22 cellular contexts compared by ENCODE assay signal in genomic region chr11:19802773-19803293, GRCh38.
DNase-seq lines count a peak whose midpoint lies in the region; ATAC-seq, FAIRE-seq and TF ChIP-seq lines count a peak whose summit lies in the region.
"Had no signal": no experiment of that assay in that cellular context is flagged by ENCODE, and none has a peak within 500 bp of the region (broad histone marks: within the 10 kb centered on the region; RNA-seq: fewer than 3 reads in every experiment).

No MANE protein-coding gene starts in this region.

- FAIRE-seq in small intestine (lab: Jason Lieb, UNC): no peak
- FAIRE-seq: urothelium cell line had no signal

- H3K36me3 ChIP-seq in PC-3 (ENCODE audit: low read depth, low read length): no peaks in the 10 kb centered on the region
- peaks cover 6% of the 10 kb centered on the region for H3K36me3 ChIP-seq in iPS-18a (ENCODE audit: control insufficient read depth, low read depth, low read length)
- no peaks in the 10 kb centered on the region for H3K36me3 ChIP-seq in small intestine (ENCODE audit: control insufficient read depth in 2 of 2, insufficient read depth in 2 of 2, low read length in 2 of 2)
- H3K36me3 ChIP-seq in prostate gland: no peaks in the 10 kb centered on the region
- H3K36me3 ChIP-seq: left ventricle myocardium inferior, SJSA1 had no signal

- no peaks in the 10 kb centered on the region; the same call in 1 of the 2 replicates for H4K20me1 ChIP-seq in PC-3 (ENCODE audit: low read length)

- no peak for TF ChIP-seq POLR2A in prostate gland (IDR thresholded peaks at IDR 0.05)

- no peak overlapping the region for H2AFZ ChIP-seq in PC-3 (ENCODE audit: low read length)

- H3K27me3 ChIP-seq in PC-3 (ENCODE audit: low read length): no peaks in the 10 kb centered on the region
- H3K27me3 ChIP-seq in iPS-18a (ENCODE audit: control insufficient read depth, insufficient read depth, low read length): no peaks in the 10 kb centered on the region
- H3K27me3 ChIP-seq in small intestine (ENCODE audit: control insufficient read depth in 2 of 2, insufficient read depth in 2 of 2, low read length in 2 of 2): no peaks in the 10 kb centered on the region
- H3K27me3 ChIP-seq in prostate gland (replicated peaks; ENCODE audit: insufficient read depth): no peaks in the 10 kb centered on the region
- H3K27me3 ChIP-seq: MG63, SJSA1 had no signal

- H3K36me3 Mint-ChIP-seq in activated CD8-positive, alpha-beta T cell treated with anti-CD3 and anti-CD28 coated beads, Interleukin-2, amount 10 ng/mL, durations not matched to agents 7 days and 5 days (ENCODE audit: low read depth): no peaks in the 10 kb centered on the region
- H3K36me3 Mint-ChIP-seq: brain, CD14-positive monocyte, immature natural killer cell, T-cell had no signal

- H3K79me2 ChIP-seq in PC-3 (ENCODE audit: low read length): peaks cover 43% of the 10 kb centered on the region

- H3K4me2 ChIP-seq in PC-3 (ENCODE audit: low read length): peak overlapping the region; percentile 46; the same call in 1 of the 2 replicates

- H3K9me3 ChIP-seq in PC-3 (ENCODE audit: low read length) (no peaks in the 10 kb centered on the region), iPS-18a (ENCODE audit: control insufficient read depth, low read depth, low read length) (no peaks in the 10 kb centered on the region), small intestine (ENCODE audit: control insufficient read depth, low read depth) (no peaks in the 10 kb centered on the region), prostate gland (no peaks in the 10 kb centered on the region)
- H3K9me3 ChIP-seq: left ventricle myocardium inferior, MG63, SJSA1 had no signal

- ATAC-seq in GM19463 (IDR thresholded peaks at IDR 0.05; ENCODE audit: unreplicated experiment): peak; percentile 23
- ATAC-seq in PC-3: no peak
- no peak for ATAC-seq in activated CD8-positive, alpha-beta T cell treated with anti-CD3 and anti-CD28 coated beads, Interleukin-2, amount 10 ng/mL, durations not matched to agents 7 days and 5 days
- ATAC-seq: activated naive CD8-positive, alpha-beta T cell treated with anti-CD3 and anti-CD28 coated beads, Interleukin-2, amount 50 U/mL, for 24 hours; T-cell had no signal

- DNase-seq in PC-3 (no peak), small intestine (no peak), prostate gland (ENCODE audit: low spot score) (no peak)
- no peak for DNase-seq in activated CD8-positive, alpha-beta T cell treated with anti-CD3 and anti-CD28 coated beads, Interleukin-2, amount 10 ng/mL, durations not matched to agents 7 days and 5 days
- no peak for DNase-seq in activated CD4-positive, alpha-beta T cell treated with anti-CD3 and anti-CD28 coated beads, Interleukin-2, amount 50 U/mL, for 4 hours
- DNase-seq: activated CD4-positive, alpha-beta T cell treated with anti-CD3 and anti-CD28 coated beads for 1 hour; activated effector memory CD4-positive, alpha-beta T cell treated with anti-CD3 and anti-CD28 coated beads, Interleukin-2, amount 50 U/mL, for 16 hours; activated naive CD8-positive, alpha-beta T cell treated with anti-CD3 and anti-CD28 coated beads, Interleukin-2, amount 50 U/mL, for 24 hours; effector memory CD4-positive, alpha-beta T cell; immature natural killer cell; left ventricle myocardium inferior; MG63; midbrain; stimulated activated CD4-positive, alpha-beta T cell treated with anti-CD3 and anti-CD28 coated beads, Interleukin-2, amount 100 ng/mL, for 24 hours; T-cell had no signal

- no peaks in the 10 kb centered on the region for H3F3A ChIP-seq in PC-3 (ENCODE audit: low read length, unreplicated experiment)

- CTCF ChIA-PET in PC-3 (lab: Charles Lee): no interaction called here
- CTCF ChIA-PET in activated CD8-positive, alpha-beta T cell treated with anti-CD3 and anti-CD28 coated beads, Interleukin-2, amount 10 ng/mL, durations not matched to agents 7 days and 5 days (lab: Charles Lee): no interaction called here

- 44 to 57% (median 54%) methylated on average over 4 of the region's 4 CpGs for whole genome bisulfite sequencing in small intestine, 3 donors
- WGBS in prostate gland: 47% methylated on average over 4 of the region's 4 CpGs

- H3K4me3 Mint-ChIP-seq in activated CD8-positive, alpha-beta T cell treated with anti-CD3 and anti-CD28 coated beads, Interleukin-2, amount 10 ng/mL, durations not matched to agents 7 days and 5 days: no peak overlapping the region
- H3K4me3 Mint-ChIP-seq: activated naive CD8-positive, alpha-beta T cell treated with anti-CD3 and anti-CD28 coated beads, Interleukin-2, amount 50 U/mL, for 24 hours; brain; CD14-positive monocyte; immature natural killer cell; T-cell had no signal

- intact Hi-C loops in PC-3 (cut with micrococcal nuclease): no loop called here
- intact Hi-C loops in prostate gland (cut with DNase I): no loop called here

- no peaks in the 10 kb centered on the region for H3K4me1 Mint-ChIP-seq in activated CD8-positive, alpha-beta T cell treated with anti-CD3 and anti-CD28 coated beads, Interleukin-2, amount 10 ng/mL, durations not matched to agents 7 days and 5 days (ENCODE audit: low read depth)
- H3K4me1 Mint-ChIP-seq: activated naive CD8-positive, alpha-beta T cell treated with anti-CD3 and anti-CD28 coated beads, Interleukin-2, amount 50 U/mL, for 24 hours; CD14-positive monocyte; immature natural killer cell; T-cell had no signal

- H3K27ac ChIP-seq in PC-3 (ENCODE audit: low read length): peak overlapping the region; percentile 66
- peak overlapping the region; percentile 22 for H3K27ac ChIP-seq in iPS-18a (ENCODE audit: low read length)
- H3K27ac ChIP-seq in small intestine (ENCODE audit: low read depth in 1 of 2, low read length in 1 of 2): peak overlapping the region; percentile 16 to 56
- H3K27ac ChIP-seq in prostate gland: no peak overlapping the region
- H3K27ac ChIP-seq: foreskin keratinocyte, left ventricle myocardium inferior, SJSA1 had no signal

- no peak overlapping the region for H3K27ac Mint-ChIP-seq in activated CD8-positive, alpha-beta T cell treated with anti-CD3 and anti-CD28 coated beads, Interleukin-2, amount 10 ng/mL, durations not matched to agents 7 days and 5 days
- H3K27ac Mint-ChIP-seq: activated naive CD8-positive, alpha-beta T cell treated with anti-CD3 and anti-CD28 coated beads, Interleukin-2, amount 50 U/mL, for 24 hours; brain; CD14-positive monocyte; immature natural killer cell; T-cell had no signal

- H3K4me3 ChIP-seq in PC-3 (ENCODE audit: low read length): no peak overlapping the region
- H3K4me3 ChIP-seq in iPS-18a (ENCODE audit: low read length): no peak overlapping the region
- no peak overlapping the region for H3K4me3 ChIP-seq in small intestine (ENCODE audit: low read depth in 1 of 2, low read length in 2 of 2)
- H3K4me3 ChIP-seq in prostate gland: no peak overlapping the region
- H3K4me3 ChIP-seq: left ventricle myocardium inferior, MG63, SJSA1 had no signal

- H3K9me2 ChIP-seq in PC-3 (replicated peaks; ENCODE audit: low read length): no peaks in the 10 kb centered on the region

- no peak overlapping the region for H3K9ac ChIP-seq in PC-3 (ENCODE audit: low read length)
- no peak overlapping the region for H3K9ac ChIP-seq in iPS-18a (ENCODE audit: low read length)

- H3K4me1 ChIP-seq in PC-3 (ENCODE audit: insufficient read depth, low read length): peaks cover 46% of the 10 kb centered on the region
- peaks cover 54% of the 10 kb centered on the region for H3K4me1 ChIP-seq in iPS-18a (ENCODE audit: control insufficient read depth, low read depth, low read length)
- H3K4me1 ChIP-seq in small intestine (ENCODE audit: control insufficient read depth in 2 of 2, insufficient read depth in 1 of 2, low read depth in 1 of 2, low read length in 1 of 2): peaks cover 7 to 16% of the 10 kb centered on the region in 2 donors
- no peaks in the 10 kb centered on the region for H3K4me1 ChIP-seq in prostate gland (replicated peaks)
- H3K4me1 ChIP-seq: foreskin keratinocyte had no signal

- peaks cover 6% of the 10 kb centered on the region for H3K27me3 Mint-ChIP-seq in activated CD8-positive, alpha-beta T cell treated with anti-CD3 and anti-CD28 coated beads, Interleukin-2, amount 10 ng/mL, durations not matched to agents 7 days and 5 days (ENCODE audit: low read depth)

- no peak for TF ChIP-seq CTCF in PC-3 (conservative IDR thresholded peaks at IDR 0.05; ENCODE audit: low read depth, low read length)
- TF ChIP-seq CTCF in prostate gland (IDR thresholded peaks at IDR 0.05): no peak

- POLR2A ChIA-PET in PC-3 (lab: Charles Lee; ENCODE audit: unreplicated experiment): no interaction called here
- POLR2A ChIA-PET in activated CD8-positive, alpha-beta T cell treated with anti-CD3 and anti-CD28 coated beads, Interleukin-2, amount 10 ng/mL, durations not matched to agents 7 days and 5 days (lab: Charles Lee): no interaction called here

- no TSS peak for BruUV-seq in PC-3 (replicated peaks; lab: Mats Ljungman, UMichigan)

- H3K9me3 Mint-ChIP-seq in activated CD8-positive, alpha-beta T cell treated with anti-CD3 and anti-CD28 coated beads, Interleukin-2, amount 10 ng/mL, durations not matched to agents 7 days and 5 days (ENCODE audit: insufficient read depth): no peaks in the 10 kb centered on the region
- H3K9me3 Mint-ChIP-seq: activated naive CD8-positive, alpha-beta T cell treated with anti-CD3 and anti-CD28 coated beads, Interleukin-2, amount 50 U/mL, for 24 hours; brain; CD14-positive monocyte; immature natural killer cell; T-cell had no signal

Comparison
In these comparisons a context has a peak if more than half of its experiments do, and no peak if none do; other contexts are left out.
1. H3K27ac ChIP-seq: peak in PC-3 (single experiment), iPS-18a (single experiment) and small intestine (2 of 2); none in prostate gland (0 of 2).